Comparison of ENCODE assay signal across 1 cellular context in the genomic region with DNA sequence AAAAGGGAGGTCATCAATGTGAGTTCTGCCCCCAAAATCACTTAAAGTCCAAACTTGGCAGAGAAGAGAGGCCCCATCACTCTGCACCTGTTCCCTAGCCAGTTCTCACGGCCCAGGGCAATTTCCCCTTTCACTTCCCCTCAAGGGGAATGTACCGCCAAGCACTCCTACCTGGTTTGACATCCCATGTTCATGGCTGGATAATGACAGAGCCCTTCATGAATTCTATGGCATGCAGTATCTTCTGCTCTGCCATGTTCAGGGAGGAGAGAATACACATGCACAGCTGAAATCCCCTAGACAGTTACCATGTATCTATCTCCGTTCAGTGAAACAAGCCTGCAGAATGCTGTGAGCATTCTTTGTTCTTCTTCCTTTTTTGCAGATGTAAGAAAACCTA.
TF ChIP-seq lines count a peak whose summit lies in the region.

No MANE protein-coding gene starts in this region.

TF ChIP-seq in GM12878, 131 proteins besides CTCF, POLR2A, EP300 and RAD21 (continued from another document and continues in another):
- TF ChIP-seq, protein P1, sequence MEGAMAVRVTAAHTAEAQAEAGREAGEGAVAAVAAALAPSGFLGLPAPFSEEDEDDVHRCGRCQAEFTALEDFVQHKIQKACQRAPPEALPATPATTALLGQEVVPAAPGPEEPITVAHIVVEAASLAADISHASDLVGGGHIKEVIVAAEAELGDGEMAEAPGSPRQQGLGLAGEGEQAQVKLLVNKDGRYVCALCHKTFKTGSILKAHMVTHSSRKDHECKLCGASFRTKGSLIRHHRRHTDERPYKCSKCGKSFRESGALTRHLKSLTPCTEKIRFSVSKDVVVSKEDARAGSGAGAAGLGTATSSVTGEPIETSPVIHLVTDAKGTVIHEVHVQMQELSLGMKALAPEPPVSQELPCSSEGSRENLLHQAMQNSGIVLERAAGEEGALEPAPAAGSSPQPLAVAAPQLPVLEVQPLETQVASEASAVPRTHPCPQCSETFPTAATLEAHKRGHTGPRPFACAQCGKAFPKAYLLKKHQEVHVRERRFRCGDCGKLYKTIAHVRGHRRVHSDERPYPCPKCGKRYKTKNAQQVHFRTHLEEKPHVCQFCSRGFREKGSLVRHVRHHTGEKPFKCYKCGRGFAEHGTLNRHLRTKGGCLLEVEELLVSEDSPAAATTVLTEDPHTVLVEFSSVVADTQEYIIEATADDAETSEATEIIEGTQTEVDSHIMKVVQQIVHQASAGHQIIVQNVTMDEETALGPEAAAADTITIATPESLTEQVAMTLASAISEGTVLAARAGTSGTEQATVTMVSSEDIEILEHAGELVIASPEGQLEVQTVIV (IDR thresholded peaks at IDR 0.05; ENCODE audit: borderline replicate concordance, partially characterized antibody), result no peak
- TF ChIP-seq GABPA (IDR thresholded peaks at IDR 0.05; ENCODE audit: low read depth), result no peak
- 0 out of 2 replicates have a peak, but pooled peaks have one; percentile 39 for TF ChIP-seq SMAD5 (IDR thresholded peaks at IDR 0.05; ENCODE audit: low read depth)
- peak; percentile 26; the same call in 1 of the 2 replicates for TF ChIP-seq PKNOX1 (IDR thresholded peaks at IDR 0.05)
- peak; percentile 52; the same call in 1 of the 2 replicates for TF ChIP-seq YY1 (IDR thresholded peaks at IDR 0.05; ENCODE audit: low read depth, low read length)
- TF ChIP-seq ZBED1 (IDR thresholded peaks at IDR 0.05; ENCODE audit: borderline replicate concordance), result peak; percentile 88; the same call in 1 of the 2 replicates
- peak; percentile 98 for TF ChIP-seq BCL3 (IDR thresholded peaks at IDR 0.05; ENCODE audit: borderline replicate concordance, insufficient read depth, low read depth, low read length, poor library complexity, severe bottlenecking)
- TF ChIP-seq MEF2B (IDR thresholded peaks at IDR 0.05; ENCODE audit: partially characterized antibody, poor library complexity, severe bottlenecking), result peak; percentile 80
- peak; percentile 58 for TF ChIP-seq GATAD2B (conservative IDR thresholded peaks at IDR 0.05; ENCODE audit: low read depth)
- peak; percentile 94 for TF ChIP-seq IKZF1 (conservative IDR thresholded peaks at IDR 0.05)
- TF ChIP-seq SKIL (IDR thresholded peaks at IDR 0.05; ENCODE audit: low read depth, poor library complexity, severe bottlenecking), result peak; percentile 39
- 0 out of 2 replicates have a peak, but pooled peaks have one; percentile 27 for TF ChIP-seq ZNF207 (IDR thresholded peaks at IDR 0.05; ENCODE audit: borderline replicate concordance)
- peak; percentile 86 for TF ChIP-seq DPF2 (IDR thresholded peaks at IDR 0.05)
- TF ChIP-seq BCL11A (IDR thresholded peaks at IDR 0.05; ENCODE audit: low read depth, low read length), result peak; percentile 82; the same call in 1 of the 2 replicates
- peak; percentile 97 for TF ChIP-seq TCF12 (IDR thresholded peaks at IDR 0.05; ENCODE audit: low read depth, low read length)
- TF ChIP-seq CHD1 (IDR thresholded peaks at IDR 0.05; ENCODE audit: low read depth, low read length), result no peak
- peak; percentile 52 for TF ChIP-seq TAF1 (IDR thresholded peaks at IDR 0.05; ENCODE audit: borderline replicate concordance, low read depth, low read length)
- TF ChIP-seq, protein P2, sequence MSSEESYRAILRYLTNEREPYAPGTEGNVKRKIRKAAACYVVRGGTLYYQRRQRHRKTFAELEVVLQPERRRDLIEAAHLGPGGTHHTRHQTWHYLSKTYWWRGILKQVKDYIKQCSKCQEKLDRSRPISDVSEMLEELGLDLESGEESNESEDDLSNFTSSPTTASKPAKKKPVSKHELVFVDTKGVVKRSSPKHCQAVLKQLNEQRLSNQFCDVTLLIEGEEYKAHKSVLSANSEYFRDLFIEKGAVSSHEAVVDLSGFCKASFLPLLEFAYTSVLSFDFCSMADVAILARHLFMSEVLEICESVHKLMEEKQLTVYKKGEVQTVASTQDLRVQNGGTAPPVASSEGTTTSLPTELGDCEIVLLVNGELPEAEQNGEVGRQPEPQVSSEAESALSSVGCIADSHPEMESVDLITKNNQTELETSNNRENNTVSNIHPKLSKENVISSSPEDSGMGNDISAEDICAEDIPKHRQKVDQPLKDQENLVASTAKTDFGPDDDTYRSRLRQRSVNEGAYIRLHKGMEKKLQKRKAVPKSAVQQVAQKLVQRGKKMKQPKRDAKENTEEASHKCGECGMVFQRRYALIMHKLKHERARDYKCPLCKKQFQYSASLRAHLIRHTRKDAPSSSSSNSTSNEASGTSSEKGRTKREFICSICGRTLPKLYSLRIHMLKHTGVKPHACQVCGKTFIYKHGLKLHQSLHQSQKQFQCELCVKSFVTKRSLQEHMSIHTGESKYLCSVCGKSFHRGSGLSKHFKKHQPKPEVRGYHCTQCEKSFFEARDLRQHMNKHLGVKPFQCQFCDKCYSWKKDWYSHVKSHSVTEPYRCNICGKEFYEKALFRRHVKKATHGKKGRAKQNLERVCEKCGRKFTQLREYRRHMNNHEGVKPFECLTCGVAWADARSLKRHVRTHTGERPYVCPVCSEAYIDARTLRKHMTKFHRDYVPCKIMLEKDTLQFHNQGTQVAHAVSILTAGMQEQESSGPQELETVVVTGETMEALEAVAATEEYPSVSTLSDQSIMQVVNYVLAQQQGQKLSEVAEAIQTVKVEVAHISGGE (CRISPR knock-in tag; IDR thresholded peaks at IDR 0.05), result no peak
- TF ChIP-seq ZNF217 (IDR thresholded peaks at IDR 0.05), result no peak
- no peak for TF ChIP-seq SREBF1 (IDR thresholded peaks at IDR 0.05; ENCODE audit: low read length)
- no peak for TF ChIP-seq ZSCAN29 (IDR thresholded peaks at IDR 0.05)
- peak; percentile 75 for TF ChIP-seq CREM (IDR thresholded peaks at IDR 0.05; ENCODE audit: low read depth)
- TF ChIP-seq, protein P3, sequence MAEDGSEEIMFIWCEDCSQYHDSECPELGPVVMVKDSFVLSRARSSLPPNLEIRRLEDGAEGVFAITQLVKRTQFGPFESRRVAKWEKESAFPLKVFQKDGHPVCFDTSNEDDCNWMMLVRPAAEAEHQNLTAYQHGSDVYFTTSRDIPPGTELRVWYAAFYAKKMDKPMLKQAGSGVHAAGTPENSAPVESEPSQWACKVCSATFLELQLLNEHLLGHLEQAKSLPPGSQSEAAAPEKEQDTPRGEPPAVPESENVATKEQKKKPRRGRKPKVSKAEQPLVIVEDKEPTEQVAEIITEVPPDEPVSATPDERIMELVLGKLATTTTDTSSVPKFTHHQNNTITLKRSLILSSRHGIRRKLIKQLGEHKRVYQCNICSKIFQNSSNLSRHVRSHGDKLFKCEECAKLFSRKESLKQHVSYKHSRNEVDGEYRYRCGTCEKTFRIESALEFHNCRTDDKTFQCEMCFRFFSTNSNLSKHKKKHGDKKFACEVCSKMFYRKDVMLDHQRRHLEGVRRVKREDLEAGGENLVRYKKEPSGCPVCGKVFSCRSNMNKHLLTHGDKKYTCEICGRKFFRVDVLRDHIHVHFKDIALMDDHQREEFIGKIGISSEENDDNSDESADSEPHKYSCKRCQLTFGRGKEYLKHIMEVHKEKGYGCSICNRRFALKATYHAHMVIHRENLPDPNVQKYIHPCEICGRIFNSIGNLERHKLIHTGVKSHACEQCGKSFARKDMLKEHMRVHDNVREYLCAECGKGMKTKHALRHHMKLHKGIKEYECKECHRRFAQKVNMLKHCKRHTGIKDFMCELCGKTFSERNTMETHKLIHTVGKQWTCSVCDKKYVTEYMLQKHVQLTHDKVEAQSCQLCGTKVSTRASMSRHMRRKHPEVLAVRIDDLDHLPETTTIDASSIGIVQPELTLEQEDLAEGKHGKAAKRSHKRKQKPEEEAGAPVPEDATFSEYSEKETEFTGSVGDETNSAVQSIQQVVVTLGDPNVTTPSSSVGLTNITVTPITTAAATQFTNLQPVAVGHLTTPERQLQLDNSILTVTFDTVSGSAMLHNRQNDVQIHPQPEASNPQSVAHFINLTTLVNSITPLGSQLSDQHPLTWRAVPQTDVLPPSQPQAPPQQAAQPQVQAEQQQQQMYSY (CRISPR knock-in tag; IDR thresholded peaks at IDR 0.05), result peak; percentile 39; the same call in 1 of the 2 replicates
- TF ChIP-seq EGR1 (IDR thresholded peaks at IDR 0.05; ENCODE audit: borderline replicate concordance in 1 of 2, low read depth in 2 of 2, low read length in 2 of 2), result peak in 1 of 2 experiments; percentile 74; a peak in 2 of 3 replicates
- TF ChIP-seq RFX5 (IDR thresholded peaks at IDR 0.05; ENCODE audit: low read depth, low read length), result no peak
- TF ChIP-seq SP1 (IDR thresholded peaks at IDR 0.05; ENCODE audit: low read depth, low read length), result peak; percentile 42
- peak; percentile 32; the same call in 1 of the 2 replicates for TF ChIP-seq SMC3 (IDR thresholded peaks at IDR 0.05; ENCODE audit: borderline replicate concordance, low read length)
- TF ChIP-seq TBL1XR1 (IDR thresholded peaks at IDR 0.05; ENCODE audit: low read depth, low read length), result 0 out of 2 replicates have a peak, but pooled peaks have one; percentile 54
- peak; percentile 35; the same call in 1 of the 2 replicates for TF ChIP-seq CHD2 (IDR thresholded peaks at IDR 0.05; ENCODE audit: borderline replicate concordance, low read depth, low read length)
- TF ChIP-seq, protein P4, sequence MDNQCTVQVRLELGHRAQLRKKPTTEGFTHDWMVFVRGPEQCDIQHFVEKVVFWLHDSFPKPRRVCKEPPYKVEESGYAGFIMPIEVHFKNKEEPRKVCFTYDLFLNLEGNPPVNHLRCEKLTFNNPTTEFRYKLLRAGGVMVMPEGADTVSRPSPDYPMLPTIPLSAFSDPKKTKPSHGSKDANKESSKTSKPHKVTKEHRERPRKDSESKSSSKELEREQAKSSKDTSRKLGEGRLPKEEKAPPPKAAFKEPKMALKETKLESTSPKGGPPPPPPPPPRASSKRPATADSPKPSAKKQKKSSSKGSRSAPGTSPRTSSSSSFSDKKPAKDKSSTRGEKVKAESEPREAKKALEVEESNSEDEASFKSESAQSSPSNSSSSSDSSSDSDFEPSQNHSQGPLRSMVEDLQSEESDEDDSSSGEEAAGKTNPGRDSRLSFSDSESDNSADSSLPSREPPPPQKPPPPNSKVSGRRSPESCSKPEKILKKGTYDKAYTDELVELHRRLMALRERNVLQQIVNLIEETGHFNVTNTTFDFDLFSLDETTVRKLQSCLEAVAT (IDR thresholded peaks at IDR 0.05), result 0 out of 2 replicates have a peak, but pooled peaks have one; percentile 65
- no peak for TF ChIP-seq HDAC2 (IDR thresholded peaks at IDR 0.05)
- TF ChIP-seq, protein P5, sequence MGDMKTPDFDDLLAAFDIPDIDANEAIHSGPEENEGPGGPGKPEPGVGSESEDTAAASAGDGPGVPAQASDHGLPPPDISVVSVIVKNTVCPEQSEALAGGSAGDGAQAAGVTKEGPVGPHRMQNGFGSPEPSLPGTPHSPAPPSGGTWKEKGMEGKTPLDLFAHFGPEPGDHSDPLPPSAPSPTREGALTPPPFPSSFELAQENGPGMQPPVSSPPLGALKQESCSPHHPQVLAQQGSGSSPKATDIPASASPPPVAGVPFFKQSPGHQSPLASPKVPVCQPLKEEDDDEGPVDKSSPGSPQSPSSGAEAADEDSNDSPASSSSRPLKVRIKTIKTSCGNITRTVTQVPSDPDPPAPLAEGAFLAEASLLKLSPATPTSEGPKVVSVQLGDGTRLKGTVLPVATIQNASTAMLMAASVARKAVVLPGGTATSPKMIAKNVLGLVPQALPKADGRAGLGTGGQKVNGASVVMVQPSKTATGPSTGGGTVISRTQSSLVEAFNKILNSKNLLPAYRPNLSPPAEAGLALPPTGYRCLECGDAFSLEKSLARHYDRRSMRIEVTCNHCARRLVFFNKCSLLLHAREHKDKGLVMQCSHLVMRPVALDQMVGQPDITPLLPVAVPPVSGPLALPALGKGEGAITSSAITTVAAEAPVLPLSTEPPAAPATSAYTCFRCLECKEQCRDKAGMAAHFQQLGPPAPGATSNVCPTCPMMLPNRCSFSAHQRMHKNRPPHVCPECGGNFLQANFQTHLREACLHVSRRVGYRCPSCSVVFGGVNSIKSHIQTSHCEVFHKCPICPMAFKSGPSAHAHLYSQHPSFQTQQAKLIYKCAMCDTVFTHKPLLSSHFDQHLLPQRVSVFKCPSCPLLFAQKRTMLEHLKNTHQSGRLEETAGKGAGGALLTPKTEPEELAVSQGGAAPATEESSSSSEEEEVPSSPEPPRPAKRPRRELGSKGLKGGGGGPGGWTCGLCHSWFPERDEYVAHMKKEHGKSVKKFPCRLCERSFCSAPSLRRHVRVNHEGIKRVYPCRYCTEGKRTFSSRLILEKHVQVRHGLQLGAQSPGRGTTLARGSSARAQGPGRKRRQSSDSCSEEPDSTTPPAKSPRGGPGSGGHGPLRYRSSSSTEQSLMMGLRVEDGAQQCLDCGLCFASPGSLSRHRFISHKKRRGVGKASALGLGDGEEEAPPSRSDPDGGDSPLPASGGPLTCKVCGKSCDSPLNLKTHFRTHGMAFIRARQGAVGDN (IDR thresholded peaks at IDR 0.05), result peak; percentile 56
- peak; percentile 99 for TF ChIP-seq EED (IDR thresholded peaks at IDR 0.05; ENCODE audit: low read depth)
